ENCODE assay signal across 13 cellular contexts in the genomic region with DNA sequence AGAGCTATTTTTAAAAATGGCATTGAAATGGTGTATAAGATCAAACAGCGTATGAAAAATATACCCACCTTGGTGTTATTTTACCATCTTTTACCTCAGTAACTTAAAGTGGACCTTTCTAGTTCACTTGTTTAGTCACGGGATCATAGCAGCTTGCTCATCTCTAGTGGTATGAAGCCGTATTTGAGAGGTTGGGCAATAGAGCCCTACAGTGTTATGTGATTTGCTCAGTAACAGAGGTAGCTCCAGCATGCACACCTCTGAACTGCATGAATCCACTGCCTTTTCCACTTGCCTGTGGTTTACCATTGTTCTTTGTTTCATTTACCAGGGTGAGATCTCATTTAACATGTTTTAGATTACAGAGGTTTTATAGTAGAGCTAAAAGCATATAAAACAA.
DNase-seq lines count a peak whose midpoint lies in the region; ATAC-seq and TF ChIP-seq lines count a peak whose summit lies in the region.
"Had no signal": no experiment of that assay in that cellular context is flagged by ENCODE, and none has a peak within 500 bp of the region (broad histone marks: within the 10 kb centered on the region; RNA-seq: fewer than 3 reads in every experiment).

No MANE protein-coding gene starts in this region.

- H3K4me2 ChIP-seq in Karpas-422 (ENCODE audit: low read depth, low read length, poor library complexity, severe bottlenecking): no peak overlapping the region

- H3K9me2 ChIP-seq in Karpas-422 (replicated peaks; ENCODE audit: insufficient read depth, low read length): no peaks in the 10 kb centered on the region

- H3K9ac ChIP-seq in Karpas-422 (ENCODE audit: low read length): no peak overlapping the region

- no peak overlapping the region for H3K27ac Mint-ChIP-seq in CD4-positive, alpha-beta T cell
- H3K27ac Mint-ChIP-seq: activated CD4-positive, alpha-beta memory T cell treated with anti-CD3 and anti-CD28 coated beads for 36 hours; immature natural killer cell; stimulated activated naive CD8-positive, alpha-beta T cell treated with anti-CD3 and anti-CD28 coated beads, Interleukin-15, Interleukin-2, amounts not matched to agents 100 ng/mL and 50 ng/mL, for 24 hours had no signal

- TF ChIP-seq CTCF in CD4-positive, alpha-beta T cell (IDR thresholded peaks at IDR 0.05): no peak
- no peak for TF ChIP-seq CTCF in choroid plexus epithelial cell (conservative IDR thresholded peaks at IDR 0.05; ENCODE audit: low read depth, low read length)

- no peak overlapping the region for H3K27ac ChIP-seq in CD4-positive, alpha-beta T cell (ENCODE audit: low read depth, low read length)
- no peak overlapping the region for H3K27ac ChIP-seq in Karpas-422 (ENCODE audit: low read length)

- no peaks in the 10 kb centered on the region for H3K36me3 Mint-ChIP-seq in CD4-positive, alpha-beta T cell (ENCODE audit: low read depth)
- H3K36me3 Mint-ChIP-seq: activated CD4-positive, alpha-beta memory T cell treated with anti-CD3 and anti-CD28 coated beads for 36 hours; immature natural killer cell had no signal

- H3K4me3 Mint-ChIP-seq in CD4-positive, alpha-beta T cell: no peak overlapping the region
- H3K4me3 Mint-ChIP-seq: activated CD4-positive, alpha-beta memory T cell treated with anti-CD3 and anti-CD28 coated beads for 36 hours; immature natural killer cell; stimulated activated naive CD8-positive, alpha-beta T cell treated with anti-CD3 and anti-CD28 coated beads, Interleukin-15, Interleukin-2, amounts not matched to agents 100 ng/mL and 50 ng/mL, for 24 hours had no signal

- no peaks in the 10 kb centered on the region for H3K9me3 Mint-ChIP-seq in CD4-positive, alpha-beta T cell
- H3K9me3 Mint-ChIP-seq: activated CD4-positive, alpha-beta memory T cell treated with anti-CD3 and anti-CD28 coated beads for 36 hours; immature natural killer cell; stimulated activated naive CD8-positive, alpha-beta T cell treated with anti-CD3 and anti-CD28 coated beads, Interleukin-15, Interleukin-2, amounts not matched to agents 100 ng/mL and 50 ng/mL, for 24 hours had no signal

- H4K20me1 ChIP-seq in Karpas-422 (ENCODE audit: insufficient read depth, low read depth, low read length): no peaks in the 10 kb centered on the region

- H3K4me3 ChIP-seq in Karpas-422 (ENCODE audit: low read length) (no peak overlapping the region), choroid plexus epithelial cell (ENCODE audit: low read depth, low read length) (no peak overlapping the region)

- peak; percentile 30 for ATAC-seq in CD4-positive, alpha-beta T cell (ENCODE audit: poor library complexity)
- ATAC-seq in GM21381 (IDR thresholded peaks at IDR 0.05; ENCODE audit: unreplicated experiment): no peak

- H3K9me3 ChIP-seq in CD4-positive, alpha-beta T cell (ENCODE audit: control insufficient read depth, low read length): no peaks in the 10 kb centered on the region
- H3K9me3 ChIP-seq in Karpas-422 (ENCODE audit: low read length): no peaks in the 10 kb centered on the region

- intact Hi-C loops in CD4-positive, alpha-beta T cell (cut with DNase I, micrococcal nuclease): no loop called here

- peaks cover 22% of the 10 kb centered on the region for H3K4me1 Mint-ChIP-seq in CD4-positive, alpha-beta T cell (ENCODE audit: low read depth)

- no peaks in the 10 kb centered on the region for H3K27me3 Mint-ChIP-seq in CD4-positive, alpha-beta T cell
- H3K27me3 Mint-ChIP-seq: activated CD4-positive, alpha-beta memory T cell treated with anti-CD3 and anti-CD28 coated beads for 36 hours; stimulated activated naive CD8-positive, alpha-beta T cell treated with anti-CD3 and anti-CD28 coated beads, Interleukin-15, Interleukin-2, amounts not matched to agents 100 ng/mL and 50 ng/mL, for 24 hours had no signal

- no peaks in the 10 kb centered on the region for H3K36me3 ChIP-seq in Karpas-422 (ENCODE audit: insufficient read depth, low read length)

- CTCF ChIA-PET in CD4-positive, alpha-beta T cell (lab: Charles Lee): no interaction called here

- DNase-seq in CD4-positive, alpha-beta T cell: no peak
- DNase-seq in Karpas-422 (peak; percentile 38), choroid plexus epithelial cell (ENCODE audit: low read depth) (peak; percentile 37), kidney tubule cell (ENCODE audit: low spot score) (peak; percentile 73), NCI-H510A treated with DMSO at 0.1 percent for 48 hours (lab: John Stamatoyannopoulos, UW) (no peak), NCI-H2029 (lab: John Stamatoyannopoulos, UW) (no peak)
- no peak for DNase-seq in stimulated activated CD4-positive, alpha-beta T cell treated with anti-CD3 and anti-CD28 coated beads, Interleukin-4, amount 100 ng/mL, for 4 hours
- DNase-seq: activated gamma-delta T cell treated with Interleukin-2 at 50 U/mL for 16 hours, DMS79 treated with DMSO at 0.1 percent for 48 hours, immature natural killer cell had no signal

- POLR2A ChIA-PET in CD4-positive, alpha-beta T cell (lab: Charles Lee): interaction anchor here (0.9 kb wide), 1 partner anchor 327 kb away, joined by 3 read pairs; no protein-coding TSS in a partner anchor

- H3K27me3 ChIP-seq in CD4-positive, alpha-beta T cell (ENCODE audit: control insufficient read depth, insufficient read depth, low read length): no peaks in the 10 kb centered on the region
- no peaks in the 10 kb centered on the region for H3K27me3 ChIP-seq in Karpas-422 (ENCODE audit: low read length)

- H2AFZ ChIP-seq in Karpas-422 (ENCODE audit: low read length): no peak overlapping the region

- H3K4me1 ChIP-seq in Karpas-422 (ENCODE audit: low read length): peaks cover 14% of the 10 kb centered on the region

- peaks cover 5% of the 10 kb centered on the region; the same call in 1 of the 2 replicates for H3K79me2 ChIP-seq in Karpas-422 (ENCODE audit: low read length)

Comparison
In these comparisons a context has a peak if more than half of its experiments do, and no peak if none do; other contexts are left out.
1. DNase-seq: peak in Karpas-422 (single experiment), choroid plexus epithelial cell (single experiment) and kidney tubule cell (single experiment); none in CD4-positive, alpha-beta T cell (0 of 10), NCI-H510A treated with DMSO at 0.1 percent for 48 hours (single experiment), NCI-H2029 (single experiment) and stimulated activated CD4-positive, alpha-beta T cell treated with anti-CD3 and anti-CD28 coated beads, Interleukin-4, amount 100 ng/mL, for 4 hours (0 of 2).